Comparison of ENCODE assay signal across 23 cellular contexts in genomic region chr13:72851678-72852014, GRCh38.
"Had no signal": no experiment of that assay in that cellular context is flagged by ENCODE, and none has a peak within 500 bp of the region (broad histone marks: within the 10 kb centered on the region; RNA-seq: fewer than 3 reads in every experiment).

No MANE protein-coding gene starts in this region.

- H3K27me3 ChIP-seq: ascending aorta, neutrophil, ovary, right atrium auricular region, tibial artery had no signal

- H3K4me3 Mint-ChIP-seq: activated CD4-positive, alpha-beta memory T cell treated with anti-CD3 and anti-CD28 coated beads for 36 hours; activated T-cell treated with anti-CD3 and anti-CD28 coated beads, Interleukin-2, amount 50 U/mL, for 72 hours; memory B cell; nephron; stimulated activated naive CD8-positive, alpha-beta T cell treated with anti-CD3 and anti-CD28 coated beads, Interleukin-15, Interleukin-2, amounts not matched to agents 100 ng/mL and 50 ng/mL, for 24 hours; T-helper 17 cell had no signal

- H3K9me3 Mint-ChIP-seq: activated CD4-positive, alpha-beta memory T cell treated with anti-CD3 and anti-CD28 coated beads for 36 hours; activated T-cell treated with anti-CD3 and anti-CD28 coated beads, Interleukin-2, amount 50 U/mL, for 72 hours; memory B cell; nephron; stimulated activated naive CD8-positive, alpha-beta T cell treated with anti-CD3 and anti-CD28 coated beads, Interleukin-15, Interleukin-2, amounts not matched to agents 100 ng/mL and 50 ng/mL, for 24 hours had no signal

- H3K27me3 Mint-ChIP-seq: activated CD4-positive, alpha-beta memory T cell treated with anti-CD3 and anti-CD28 coated beads for 36 hours; memory B cell; stimulated activated naive CD8-positive, alpha-beta T cell treated with anti-CD3 and anti-CD28 coated beads, Interleukin-15, Interleukin-2, amounts not matched to agents 100 ng/mL and 50 ng/mL, for 24 hours; T-helper 17 cell had no signal

- ATAC-seq: activated T-cell treated with anti-CD3 and anti-CD28 coated beads, Interleukin-2, amount 50 U/mL, for 72 hours; left cardiac atrium; T-helper 17 cell had no signal

- H3K9me3 ChIP-seq: ascending aorta, neutrophil, ovary, prostate gland, right atrium auricular region, tibial artery had no signal

- H3K36me3 ChIP-seq: ovary, prostate gland had no signal

- H3K27ac ChIP-seq: ascending aorta, neutrophil, ovary, prostate gland, right atrium auricular region, tibial artery had no signal

- H3K4me3 ChIP-seq: ascending aorta, ovary, prostate gland, right atrium auricular region, tibial artery had no signal

- DNase-seq: activated CD4-positive, alpha-beta memory T cell treated with anti-CD3 and anti-CD28 coated beads for 36 hours; activated CD4-positive, alpha-beta T cell treated with anti-CD3 and anti-CD28 coated beads for 4 hours; activated CD4-positive, CD25-positive, alpha-beta regulatory T cell; activated effector memory CD4-positive, alpha-beta T cell treated with anti-CD3 and anti-CD28 coated beads, Interleukin-2, amount 50 U/mL, for 16 hours; activated naive CD4-positive, alpha-beta T cell treated with anti-CD3 and anti-CD28 coated beads, Interleukin-2, amount 50 U/mL, for 16 hours; activated T-cell treated with anti-CD3 and anti-CD28 coated beads, Interleukin-2, amount 50 U/mL, for 72 hours; central memory CD4-positive, alpha-beta T cell; dermis blood vessel endothelial cell; effector CD8-positive, alpha-beta T cell; foreskin melanocyte; left cardiac atrium; ovary; stimulated activated CD4-positive, alpha-beta T cell treated with anti-CD3 and anti-CD28 coated beads, Interleukin-12 subunit alpha, Interleukin-12 subunit beta, amount 100 ng/mL, for 4 hours; stimulated activated CD4-positive, alpha-beta T cell treated with anti-CD3 and anti-CD28 coated beads, Interleukin-4, amount 100 ng/mL, for 4 hours; T-helper 17 cell; tibial artery had no signal

- H3K27ac Mint-ChIP-seq: activated CD4-positive, alpha-beta memory T cell treated with anti-CD3 and anti-CD28 coated beads for 36 hours; activated T-cell treated with anti-CD3 and anti-CD28 coated beads, Interleukin-2, amount 50 U/mL, for 72 hours; memory B cell; nephron; stimulated activated naive CD8-positive, alpha-beta T cell treated with anti-CD3 and anti-CD28 coated beads, Interleukin-15, Interleukin-2, amounts not matched to agents 100 ng/mL and 50 ng/mL, for 24 hours; T-helper 17 cell had no signal

- H3K4me1 Mint-ChIP-seq: memory B cell, nephron had no signal

- H3K4me1 ChIP-seq: ascending aorta, prostate gland, right atrium auricular region, tibial artery had no signal
